ENCODE assay signal across 38 cellular contexts in genomic region chr20:56835829-56836228, GRCh38.
"Had no signal": no experiment of that assay in that cellular context is flagged by ENCODE, and none has a peak within 500 bp of the region (broad histone marks: within the 10 kb centered on the region; RNA-seq: fewer than 3 reads in every experiment).

No MANE protein-coding gene starts in this region.

- DNase-seq: activated B cell treated with CpG ODN at 0.5 μM for 24 hours; activated CD4-positive, alpha-beta memory T cell treated with anti-CD3 and anti-CD28 coated beads for 36 hours; activated CD4-positive, alpha-beta T cell treated with anti-CD3 and anti-CD28 coated beads for 4 hours; activated CD4-positive, alpha-beta T cell treated with anti-CD3 and anti-CD28 coated beads, Interleukin-2, amount 10 ng/mL, durations not matched to agents 24 days and 14 days; activated CD4-positive, alpha-beta T cell treated with anti-CD3 and anti-CD28 coated beads, Interleukin-2, amount 50 U/mL, for 1 hour; activated CD4-positive, alpha-beta T cell treated with anti-CD3 and anti-CD28 coated beads, Interleukin-2, amount 50 U/mL, for 4 hours; activated CD4-positive, CD25-positive, alpha-beta regulatory T cell treated with anti-CD3 and anti-CD28 coated beads, Interleukin-2, amount 50 U/mL, for 72 hours; activated CD8-positive, alpha-beta memory T cell treated with anti-CD3 and anti-CD28 coated beads for 24 hours; activated CD8-positive, alpha-beta memory T cell treated with anti-CD3 and anti-CD28 coated beads, Interleukin-2, amount 10 ng/mL, durations not matched to agents 7 days and 5 days; activated CD8-positive, alpha-beta memory T cell treated with anti-CD3 and anti-CD28 coated beads, Interleukin-2, amount 50 U/mL, for 48 hours; activated CD8-positive, alpha-beta T cell treated with anti-CD3 and anti-CD28 coated beads, Interleukin-2, amount 10 ng/mL, durations not matched to agents 7 days and 5 days; activated effector memory CD4-positive, alpha-beta T cell treated with Interleukin-2 at 50 U/mL for 16 hours; activated gamma-delta T cell; activated naive CD4-positive, alpha-beta T cell treated with anti-CD3 and anti-CD28 coated beads, Interleukin-2, amount 10 ng/mL, durations not matched to agents 7 days and 5 days; activated naive CD4-positive, alpha-beta T cell treated with Interleukin-2 at 50 U/mL for 16 hours; activated naive CD8-positive, alpha-beta T cell treated with anti-CD3 and anti-CD28 coated beads, Interleukin-2, amount 10 ng/mL, durations not matched to agents 7 days and 5 days; activated naive CD8-positive, alpha-beta T cell treated with anti-CD3 and anti-CD28 coated beads, Interleukin-2, amount 50 U/mL, for 24 hours; activated T-cell treated with anti-CD3 and anti-CD28 coated beads, Interleukin-2, amount 50 U/mL, for 24 hours; activated T-cell treated with anti-CD3 and anti-CD28 coated beads, Interleukin-2, amount 50 U/mL, for 48 hours; amygdala; anterior cingulate cortex; caudate nucleus; cerebellar nuclear complex; T-helper 1 cell; T-helper 2 cell; T-helper 9 cell had no signal

- ATAC-seq: activated CD8-positive, alpha-beta memory T cell treated with anti-CD3 and anti-CD28 coated beads, Interleukin-2, amount 10 ng/mL, durations not matched to agents 7 days and 5 days; activated CD8-positive, alpha-beta T cell treated with anti-CD3 and anti-CD28 coated beads, Interleukin-2, amount 10 ng/mL, durations not matched to agents 7 days and 5 days; activated naive CD8-positive, alpha-beta T cell treated with anti-CD3 and anti-CD28 coated beads, Interleukin-2, amount 50 U/mL, for 24 hours had no signal

- H3K36me3 ChIP-seq: ascending aorta, cardiac muscle cell had no signal

- H3K9me3 ChIP-seq: ascending aorta had no signal

- H3K27me3 ChIP-seq: ascending aorta, cardiac muscle cell had no signal

- H3K27ac ChIP-seq: ascending aorta, cardiac muscle cell, VCaP had no signal

- H3K27me3 Mint-ChIP-seq: activated CD8-positive, alpha-beta memory T cell treated with anti-CD3 and anti-CD28 coated beads, Interleukin-2, amount 10 ng/mL, durations not matched to agents 7 days and 5 days; activated naive CD8-positive, alpha-beta T cell treated with anti-CD3 and anti-CD28 coated beads, Interleukin-2, amount 10 ng/mL, durations not matched to agents 7 days and 5 days had no signal

- H3K36me3 Mint-ChIP-seq: activated CD4-positive, alpha-beta memory T cell treated with anti-CD3 and anti-CD28 coated beads for 36 hours; activated CD8-positive, alpha-beta memory T cell treated with anti-CD3 and anti-CD28 coated beads, Interleukin-2, amount 10 ng/mL, durations not matched to agents 7 days and 5 days; activated naive CD4-positive, alpha-beta T cell treated with anti-CD3 and anti-CD28 coated beads, Interleukin-2, amount 10 ng/mL, durations not matched to agents 7 days and 5 days; activated naive CD4-positive, alpha-beta T cell treated with anti-CD3 and anti-CD28 coated beads, Interleukin-2, amount 50 U/mL, for 24 hours; activated naive CD8-positive, alpha-beta T cell; activated naive CD8-positive, alpha-beta T cell treated with anti-CD3 and anti-CD28 coated beads, Interleukin-2, amount 10 ng/mL, durations not matched to agents 7 days and 5 days; brain had no signal

- H3K4me3 Mint-ChIP-seq: activated B cell treated with CpG ODN at 0.5 μM for 24 hours; activated CD4-positive, alpha-beta memory T cell treated with anti-CD3 and anti-CD28 coated beads for 36 hours; activated CD4-positive, alpha-beta T cell treated with anti-CD3 and anti-CD28 coated beads, Interleukin-2, amount 10 ng/mL, durations not matched to agents 24 days and 14 days; activated CD8-positive, alpha-beta memory T cell treated with anti-CD3 and anti-CD28 coated beads, Interleukin-2, amount 10 ng/mL, durations not matched to agents 7 days and 5 days; activated CD8-positive, alpha-beta T cell treated with anti-CD3 and anti-CD28 coated beads, Interleukin-2, amount 10 ng/mL, durations not matched to agents 7 days and 5 days; activated naive CD4-positive, alpha-beta T cell treated with anti-CD3 and anti-CD28 coated beads, Interleukin-2, amount 10 ng/mL, durations not matched to agents 7 days and 5 days; activated naive CD4-positive, alpha-beta T cell treated with anti-CD3 and anti-CD28 coated beads, Interleukin-2, amount 50 U/mL, for 24 hours; activated naive CD8-positive, alpha-beta T cell; activated naive CD8-positive, alpha-beta T cell treated with anti-CD3 and anti-CD28 coated beads, Interleukin-2, amount 10 ng/mL, durations not matched to agents 7 days and 5 days; activated naive CD8-positive, alpha-beta T cell treated with anti-CD3 and anti-CD28 coated beads, Interleukin-2, amount 50 U/mL, for 24 hours; activated T-cell treated with anti-CD3 and anti-CD28 coated beads, Interleukin-2, amount 50 U/mL, for 24 hours; brain; central memory CD8-positive, alpha-beta T cell; T-helper 1 cell treated with Interleukin-12 subunit alpha and Interleukin-12 subunit beta and Interleukin-4 antibody, amounts not matched to agents 30 μg/mL and 1 μg/mL, for 36 hours; T-helper 2 cell treated with Interferon-gamma antibody and Interleukin-4, amounts not matched to agents 5 μg/mL and 100 μg/mL, for 36 hours had no signal

- H3K4me1 ChIP-seq: ascending aorta had no signal

- H3K9me3 Mint-ChIP-seq: activated CD4-positive, alpha-beta memory T cell treated with anti-CD3 and anti-CD28 coated beads for 36 hours; activated CD4-positive, alpha-beta T cell treated with anti-CD3 and anti-CD28 coated beads, Interleukin-2, amount 10 ng/mL, durations not matched to agents 24 days and 14 days; activated naive CD4-positive, alpha-beta T cell treated with anti-CD3 and anti-CD28 coated beads, Interleukin-2, amount 10 ng/mL, durations not matched to agents 7 days and 5 days; activated naive CD4-positive, alpha-beta T cell treated with anti-CD3 and anti-CD28 coated beads, Interleukin-2, amount 50 U/mL, for 24 hours; activated naive CD8-positive, alpha-beta T cell treated with anti-CD3 and anti-CD28 coated beads, Interleukin-2, amount 10 ng/mL, durations not matched to agents 7 days and 5 days; activated naive CD8-positive, alpha-beta T cell treated with anti-CD3 and anti-CD28 coated beads, Interleukin-2, amount 50 U/mL, for 24 hours; activated T-cell treated with anti-CD3 and anti-CD28 coated beads, Interleukin-2, amount 50 U/mL, for 24 hours; activated T-helper 2 cell treated with anti-CD3 and anti-CD28 coated beads, Interferon-gamma antibody, Interleukin-2, Interleukin-4, amounts not matched to agents 10 μg/mL and 5 μg/mL and 100 μg/mL, durations not matched to agents 14 hours and 24 hours and 36 hours; T-helper 1 cell treated with Interleukin-12 subunit alpha and Interleukin-12 subunit beta and Interleukin-4 antibody, amounts not matched to agents 30 μg/mL and 1 μg/mL, for 36 hours; T-helper 2 cell treated with Interferon-gamma antibody and Interleukin-4, amounts not matched to agents 5 μg/mL and 100 μg/mL, for 36 hours had no signal

- FAIRE-seq: bronchial epithelial cell, TTC549 had no signal

- H3K27ac Mint-ChIP-seq: activated B cell treated with CpG ODN at 0.5 μM for 24 hours; activated CD4-positive, alpha-beta memory T cell treated with anti-CD3 and anti-CD28 coated beads for 36 hours; activated CD4-positive, alpha-beta T cell treated with anti-CD3 and anti-CD28 coated beads, Interleukin-2, amount 10 ng/mL, durations not matched to agents 24 days and 14 days; activated CD8-positive, alpha-beta memory T cell treated with anti-CD3 and anti-CD28 coated beads, Interleukin-2, amount 10 ng/mL, durations not matched to agents 7 days and 5 days; activated CD8-positive, alpha-beta T cell treated with anti-CD3 and anti-CD28 coated beads, Interleukin-2, amount 10 ng/mL, durations not matched to agents 7 days and 5 days; activated naive CD4-positive, alpha-beta T cell treated with anti-CD3 and anti-CD28 coated beads, Interleukin-2, amount 10 ng/mL, durations not matched to agents 7 days and 5 days; activated naive CD4-positive, alpha-beta T cell treated with anti-CD3 and anti-CD28 coated beads, Interleukin-2, amount 50 U/mL, for 24 hours; activated naive CD8-positive, alpha-beta T cell; activated naive CD8-positive, alpha-beta T cell treated with anti-CD3 and anti-CD28 coated beads, Interleukin-2, amount 10 ng/mL, durations not matched to agents 7 days and 5 days; activated naive CD8-positive, alpha-beta T cell treated with anti-CD3 and anti-CD28 coated beads, Interleukin-2, amount 50 U/mL, for 24 hours; activated T-cell treated with anti-CD3 and anti-CD28 coated beads, Interleukin-2, amount 50 U/mL, for 24 hours; activated T-helper 2 cell treated with anti-CD3 and anti-CD28 coated beads, Interferon-gamma antibody, Interleukin-2, Interleukin-4, amounts not matched to agents 10 μg/mL and 5 μg/mL and 100 μg/mL, durations not matched to agents 14 hours and 24 hours and 36 hours; T-helper 1 cell treated with Interleukin-12 subunit alpha and Interleukin-12 subunit beta and Interleukin-4 antibody, amounts not matched to agents 30 μg/mL and 1 μg/mL, for 36 hours; T-helper 2 cell treated with Interferon-gamma antibody and Interleukin-4, amounts not matched to agents 5 μg/mL and 100 μg/mL, for 36 hours had no signal

- H3K4me3 ChIP-seq: ascending aorta, cardiac muscle cell had no signal

- H3K4me1 Mint-ChIP-seq: activated B cell treated with CpG ODN at 0.5 μM for 24 hours; activated CD4-positive, alpha-beta T cell treated with anti-CD3 and anti-CD28 coated beads, Interleukin-2, amount 10 ng/mL, durations not matched to agents 24 days and 14 days; activated CD8-positive, alpha-beta memory T cell treated with anti-CD3 and anti-CD28 coated beads, Interleukin-2, amount 10 ng/mL, durations not matched to agents 7 days and 5 days; activated naive CD4-positive, alpha-beta T cell treated with anti-CD3 and anti-CD28 coated beads, Interleukin-2, amount 10 ng/mL, durations not matched to agents 7 days and 5 days; activated naive CD4-positive, alpha-beta T cell treated with anti-CD3 and anti-CD28 coated beads, Interleukin-2, amount 50 U/mL, for 24 hours; activated naive CD8-positive, alpha-beta T cell treated with anti-CD3 and anti-CD28 coated beads, Interleukin-2, amount 10 ng/mL, durations not matched to agents 7 days and 5 days; activated naive CD8-positive, alpha-beta T cell treated with anti-CD3 and anti-CD28 coated beads, Interleukin-2, amount 50 U/mL, for 24 hours; brain; central memory CD8-positive, alpha-beta T cell had no signal
